8 cellular contexts compared by ENCODE assay signal in genomic region chr1:45512641-45513054, GRCh38. TPM values are rescaled to one million over a fixed set of nuclear protein-coding genes. Genes with fewer than 3 reads are reported as not detected.
DNase-seq lines count a peak whose midpoint lies in the region; ATAC-seq and TF ChIP-seq lines count a peak whose summit lies in the region.

No MANE protein-coding gene starts in this region.

- no peaks in the 10 kb centered on the region for H3K9me3 ChIP-seq in PC-3 (ENCODE audit: low read length)
- no peaks in the 10 kb centered on the region for H3K9me3 ChIP-seq in fibroblast of lung (ENCODE audit: control insufficient read depth, insufficient read depth, low read depth, low read length)
- no peaks in the 10 kb centered on the region for H3K9me3 ChIP-seq in neutrophil

- CTCF ChIA-PET in PC-3 (lab: Charles Lee): interaction anchor here (0.7 to 1.1 kb wide), 2 partner anchors 57 to 671 kb away, joined by 3 to 5 read pairs; no protein-coding TSS in a partner anchor

- H3K4me2 ChIP-seq in PC-3 (ENCODE audit: low read length) (no peak overlapping the region), fibroblast of lung (ENCODE audit: extremely low read depth, insufficient read depth, low read length) (no peak overlapping the region)

- H3K36me3 ChIP-seq in PC-3 (ENCODE audit: low read depth, low read length) (peaks cover 72% of the 10 kb centered on the region), fibroblast of lung (ENCODE audit: control insufficient read depth, insufficient read depth, low read length) (peaks cover 18% of the 10 kb centered on the region), neutrophil (no peaks in the 10 kb centered on the region)

- POLR2A ChIA-PET in PC-3 (lab: Charles Lee; ENCODE audit: unreplicated experiment): no interaction called here

- H3F3A ChIP-seq in PC-3 (ENCODE audit: low read length, unreplicated experiment): peaks cover 11% of the 10 kb centered on the region

- no TSS peak for BruUV-seq in PC-3 (replicated peaks; lab: Mats Ljungman, UMichigan)

- peak; percentile 26 for DNase-seq in COLO829 (ENCODE audit: low spot score)
- peak; percentile 62 for DNase-seq in HK-2 (ENCODE audit: unreplicated experiment)
- peak; percentile 79 for DNase-seq in PC-3
- peak; percentile 39 for DNase-seq in activated T-cell treated with anti-CD3 and anti-CD28 coated beads, Interleukin-2, amount 50 U/mL, for 1 hour
- DNase-seq in fibroblast of lung (ENCODE audit: low read depth in 2 of 2): peak; percentile 64 to 71

- H3K27me3 ChIP-seq in PC-3 (ENCODE audit: low read length) (no peaks in the 10 kb centered on the region), fibroblast of lung (ENCODE audit: control insufficient read depth, insufficient read depth, low read length) (no peaks in the 10 kb centered on the region), neutrophil (no peaks in the 10 kb centered on the region)

- peaks cover 25% of the 10 kb centered on the region for H4K20me1 ChIP-seq in PC-3 (ENCODE audit: low read length)
- no peaks in the 10 kb centered on the region for H4K20me1 ChIP-seq in fibroblast of lung (ENCODE audit: control insufficient read depth, extremely low read depth, insufficient read depth, low read length)

- ATAC-seq in PC-3 (peak; percentile 71), GM19455 (IDR thresholded peaks at IDR 0.05; ENCODE audit: unreplicated experiment) (no peak), GM18517 (IDR thresholded peaks at IDR 0.05; ENCODE audit: unreplicated experiment) (no peak)

- H3K4me3 ChIP-seq in PC-3 (ENCODE audit: low read length) (no peak overlapping the region), fibroblast of lung (replicated peaks in 1 of 4; ENCODE audit: control extremely low read depth in 1 of 4, insufficient read depth in 1 of 4, low read depth in 3 of 4, low read length in 4 of 4) (no peak overlapping the region), neutrophil (ENCODE audit: low read depth in 1 of 2, low read length in 1 of 2) (no peak overlapping the region)

- H3K9ac ChIP-seq in PC-3 (ENCODE audit: low read length) (no peak overlapping the region), fibroblast of lung (ENCODE audit: insufficient read depth, low read length) (no peak overlapping the region)

- peaks cover 27% of the 10 kb centered on the region for H3K79me2 ChIP-seq in PC-3 (ENCODE audit: low read length)
- H3K79me2 ChIP-seq in fibroblast of lung (ENCODE audit: control insufficient read depth, insufficient read depth, low read length): peaks cover 15% of the 10 kb centered on the region

- H3K9me2 ChIP-seq in PC-3 (replicated peaks; ENCODE audit: low read length): no peaks in the 10 kb centered on the region

- intact Hi-C loops in PC-3 (cut with micrococcal nuclease): loop anchor here (1.0 kb wide), 1 partner anchor 58 kb away; no protein-coding TSS in a partner anchor

- no peak overlapping the region for H3K27ac ChIP-seq in PC-3 (ENCODE audit: low read length)
- no peak overlapping the region for H3K27ac ChIP-seq in fibroblast of lung (ENCODE audit: insufficient read depth, low read length)
- H3K27ac ChIP-seq in neutrophil: no peak overlapping the region

- H2AFZ ChIP-seq in PC-3 (ENCODE audit: low read length) (no peak overlapping the region), fibroblast of lung (ENCODE audit: low read length) (no peak overlapping the region)

- TF ChIP-seq CTCF in PC-3 (conservative IDR thresholded peaks at IDR 0.05; ENCODE audit: low read depth, low read length) (peak; percentile 87), fibroblast of lung (conservative IDR thresholded peaks at IDR 0.05 in 1 of 2, IDR thresholded peaks at IDR 0.05 in 1 of 2; ENCODE audit: low read depth in 1 of 2, low read length in 2 of 2) (peak; percentile 60 to 76), neutrophil (IDR thresholded peaks at IDR 0.05) (peak; percentile 34)

- peaks cover 9% of the 10 kb centered on the region for H3K4me1 ChIP-seq in PC-3 (ENCODE audit: insufficient read depth, low read length)
- no peaks in the 10 kb centered on the region for H3K4me1 ChIP-seq in fibroblast of lung (ENCODE audit: control insufficient read depth, extremely low read depth, insufficient read depth, low read length)
- H3K4me1 ChIP-seq in neutrophil (ENCODE audit: control insufficient read depth in 1 of 2, insufficient read depth in 1 of 2, low read depth in 1 of 2, low read length in 1 of 2): no peaks in the 10 kb centered on the region

RNA-seq across cellular contexts. Expression of gene PRDX1, which starts 9.0 kb away (rescaled TPM):
- total RNA-seq in PC-3 (2014; rRNA removed) (749 and 967 TPM in 2 replicates), fibroblast of lung (336 and 420 TPM in 2 replicates)
- polyA plus RNA-seq in fibroblast of lung: 721 and 789 TPM in 2 replicates
- 731 and 776 TPM in 2 replicates for polyA plus RNA-seq in fibroblast of lung (2012)
- 81.9 and 122 TPM in 2 replicates for polyA minus RNA-seq in fibroblast of lung (ENCODE audit: low replicate concordance)

RNA-seq across cellular contexts. Expression of gene MMACHC, which starts 12.5 kb away (rescaled TPM):
- total RNA-seq in PC-3 (2014; rRNA removed) (6.6 and 9.2 TPM in 2 replicates), fibroblast of lung (2.3 and 2.6 TPM in 2 replicates)
- 4.2 and 5.9 TPM in 2 replicates for polyA plus RNA-seq in fibroblast of lung
- polyA plus RNA-seq in fibroblast of lung (2012): 4.3 and 8.3 TPM in 2 replicates
- polyA minus RNA-seq in fibroblast of lung (ENCODE audit: low replicate concordance): 16.9 and 28.9 TPM in 2 replicates

RNA-seq across cellular contexts. Expression of gene CCDC163, which starts 12.8 kb away (rescaled TPM):
- total RNA-seq in PC-3 (2014; rRNA removed) (3.9 and 5.7 TPM in 2 replicates), fibroblast of lung (1.0 and 1.2 TPM in 2 replicates)
- 0.85 and 1.6 TPM in 2 replicates for polyA plus RNA-seq in fibroblast of lung
- polyA plus RNA-seq in fibroblast of lung (2012): 0.83 and 1.0 TPM in 2 replicates
- polyA minus RNA-seq in fibroblast of lung (ENCODE audit: low replicate concordance): 3.4 TPM in 1 of 2 replicates, not detected in the other

RNA-seq across cellular contexts. Expression of gene TESK2, which starts 21.7 kb away (rescaled TPM):
- total RNA-seq in PC-3 (2014; rRNA removed): 6.0 and 6.5 TPM in 2 replicates
- 2.6 and 4.3 TPM in 2 replicates for total RNA-seq in fibroblast of lung
- 1.2 and 1.7 TPM in 2 replicates for polyA plus RNA-seq in fibroblast of lung
- 0.89 and 1.3 TPM in 2 replicates for polyA plus RNA-seq in fibroblast of lung (2012)
- 2.7 and 7.3 TPM in 2 replicates for polyA minus RNA-seq in fibroblast of lung (ENCODE audit: low replicate concordance)

RNA-seq across cellular contexts. Expression of gene AKR1A1, which starts 38.0 kb away (rescaled TPM):
- 86.1 and 94.9 TPM in 2 replicates for total RNA-seq in PC-3 (2014; rRNA removed)
- 110 and 123 TPM in 2 replicates for total RNA-seq in fibroblast of lung
- polyA plus RNA-seq in fibroblast of lung: 110 and 120 TPM in 2 replicates
- 127 and 150 TPM in 2 replicates for polyA plus RNA-seq in fibroblast of lung (2012)
- polyA minus RNA-seq in fibroblast of lung (ENCODE audit: low replicate concordance): 136 and 170 TPM in 2 replicates

Comparison
In these comparisons a context has a peak if more than half of its experiments do, and no peak if none do; other contexts are left out.
1. DNase-seq: peak in every context shown above with its lines; median percentile 79 in PC-3; 68 in fibroblast of lung; 62 in HK-2; 39 in activated T-cell treated with anti-CD3 and anti-CD28 coated beads, Interleukin-2, amount 50 U/mL, for 1 hour; 26 in COLO829.
2. CTCF ChIP-seq: peak in every context shown above with its lines; median percentile 87 in PC-3; 68 in fibroblast of lung; 34 in neutrophil.